ENCODE assay signal across 29 cellular contexts in the genomic region with DNA sequence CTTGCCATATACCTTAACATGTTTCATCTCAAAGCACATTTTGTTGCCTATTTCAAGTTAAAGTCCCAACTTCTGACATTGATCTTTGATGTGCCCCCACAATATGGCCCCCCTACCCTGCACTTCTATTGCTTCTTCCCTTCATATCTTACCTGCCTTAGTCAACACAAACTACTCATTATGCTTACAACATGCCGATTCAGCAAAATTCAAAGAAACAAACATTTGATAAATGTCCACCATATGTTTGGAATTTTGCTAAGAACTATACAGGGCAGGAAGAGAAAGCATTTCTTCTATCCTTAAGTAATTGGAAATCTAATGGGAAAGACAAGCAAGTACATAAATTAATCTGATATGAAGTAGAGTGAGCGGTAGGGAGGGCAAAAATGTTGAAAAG. TPM values are rescaled to one million over a fixed set of nuclear protein-coding genes. Genes with fewer than 3 reads are reported as not detected.
DNase-seq lines count a peak whose midpoint lies in the region; ATAC-seq, FAIRE-seq and TF ChIP-seq lines count a peak whose summit lies in the region.
"Had no signal": no experiment of that assay in that cellular context is flagged by ENCODE, and none has a peak within 500 bp of the region (broad histone marks: within the 10 kb centered on the region; RNA-seq: fewer than 3 reads in every experiment).

No MANE protein-coding gene starts in this region.

- no peak overlapping the region for H3K9ac ChIP-seq in HepG2 (ENCODE audit: insufficient read depth, low read depth, low read length)
- no peak overlapping the region for H3K9ac ChIP-seq in K562 (ENCODE audit: insufficient read depth in 1 of 2, low read depth in 2 of 2, low read length in 2 of 2)
- H3K9ac ChIP-seq in Karpas-422 (ENCODE audit: low read length), result no peak overlapping the region
- H3K9ac ChIP-seq: BLaER1 had no signal

- H3K9me3 ChIP-seq in HepG2 (ENCODE audit: low read length) (no peaks in the 10 kb centered on the region), right lobe of liver (no peaks in the 10 kb centered on the region), K562 (replicated peaks; ENCODE audit: control insufficient read depth, insufficient read depth, low read depth, low read length) (no peaks in the 10 kb centered on the region), Karpas-422 (ENCODE audit: low read length) (no peaks in the 10 kb centered on the region)
- H3K9me3 ChIP-seq: BE2C, BLaER1 had no signal

- H4K20me1 ChIP-seq in HepG2 (ENCODE audit: insufficient read depth, low read length), result no peaks in the 10 kb centered on the region
- H4K20me1 ChIP-seq in K562 (replicated peaks; ENCODE audit: control insufficient read depth, insufficient read depth, low read length), result no peaks in the 10 kb centered on the region
- H4K20me1 ChIP-seq in Karpas-422 (ENCODE audit: insufficient read depth, low read depth, low read length), result no peaks in the 10 kb centered on the region
- H4K20me1 ChIP-seq: BLaER1 had no signal

- no peak overlapping the region for H2AFZ ChIP-seq in HepG2 (ENCODE audit: low read length)
- no peak overlapping the region for H2AFZ ChIP-seq in K562 (ENCODE audit: low read depth, low read length)
- no peak overlapping the region for H2AFZ ChIP-seq in Karpas-422 (ENCODE audit: low read length)

- no peak for TF ChIP-seq EP300 in HepG2 (IDR thresholded peaks at IDR 0.05; ENCODE audit: low read depth in 2 of 2, low read length in 2 of 2)
- TF ChIP-seq EP300 in HepG2 (CRISPR knock-in tag; IDR thresholded peaks at IDR 0.05; ENCODE audit: borderline replicate concordance), result no peak
- TF ChIP-seq EP300 in K562 (IDR thresholded peaks at IDR 0.05; ENCODE audit: low read length), result no peak

- no TSS peak for BruUV-seq in HepG2 (replicated peaks; lab: Mats Ljungman, UMichigan)
- no TSS peak for BruUV-seq in K562 (replicated peaks; lab: Mats Ljungman, UMichigan)

- no peak for TF ChIP-seq POLR2A in HepG2 (IDR thresholded peaks at IDR 0.05; ENCODE audit: insufficient read depth in 1 of 2, low read depth in 2 of 2, low read length in 2 of 2)
- no peak for TF ChIP-seq POLR2A in right lobe of liver (IDR thresholded peaks at IDR 0.05)
- TF ChIP-seq POLR2A in K562 (conservative IDR thresholded peaks at IDR 0.05), result no peak

- H3K4me2 ChIP-seq in HepG2 (ENCODE audit: low read depth, low read length) (no peak overlapping the region), K562 (ENCODE audit: insufficient read depth, low read length) (no peak overlapping the region), Karpas-422 (ENCODE audit: low read depth, low read length, poor library complexity, severe bottlenecking) (no peak overlapping the region)
- H3K4me2 ChIP-seq: BLaER1 had no signal

- H3K27me3 ChIP-seq in HepG2 (ENCODE audit: control insufficient read depth in 1 of 2, insufficient read depth in 2 of 2, low read length in 2 of 2) (no peaks in the 10 kb centered on the region), right lobe of liver (no peaks in the 10 kb centered on the region), K562 (ENCODE audit: control insufficient read depth in 2 of 2, insufficient read depth in 2 of 2, low read length in 2 of 2) (no peaks in the 10 kb centered on the region), Karpas-422 (ENCODE audit: low read length) (no peaks in the 10 kb centered on the region)
- H3K27me3 ChIP-seq: BE2C, BLaER1 had no signal

- H3K79me2 ChIP-seq in HepG2 (ENCODE audit: insufficient read depth, low read length) (no peaks in the 10 kb centered on the region), K562 (ENCODE audit: control insufficient read depth, insufficient read depth, low read length) (no peaks in the 10 kb centered on the region), Karpas-422 (ENCODE audit: low read length) (no peaks in the 10 kb centered on the region)

- DNase-seq in HepG2 (ENCODE audit: low spot score), result no peak
- no peak for DNase-seq in right lobe of liver
- DNase-seq in K562 (ENCODE audit: extremely low read depth in 1 of 4, low spot score in 3 of 4), result no peak
- no peak for DNase-seq in Karpas-422
- DNase-seq: ACHN; BE2C; C1 segment of cervical spinal cord; CD4-positive, alpha-beta memory T cell; CD4-positive, CD25-positive, alpha-beta regulatory T cell; CD8-positive, alpha-beta memory T cell; COR-L47; DMS 273 treated with DMSO at 0.1 percent for 48 hours; DMS153; DMS53; DMS79; DND-41; EL; GDM1 had no signal

- H3K27ac ChIP-seq in HepG2 (ENCODE audit: extremely low read length, insufficient read depth, low read length) (no peak overlapping the region), right lobe of liver (no peak overlapping the region), K562 (ENCODE audit: extremely low read depth, low read depth, low read length) (no peak overlapping the region), Karpas-422 (ENCODE audit: low read length) (no peak overlapping the region)
- H3K27ac ChIP-seq: 22Rv1, BLaER1 had no signal

- CTCF ChIA-PET in HepG2 (lab: Yijun Ruan, JAX; ENCODE audit: low intra/inter-chr PET ratio, low total read pairs) (no interaction called here), K562 (lab: Yijun Ruan, JAX; ENCODE audit: low intra/inter-chr PET ratio) (no interaction called here)

- WGBS in HepG2 (ENCODE audit: low lambda C conversion rate), result 1% methylated on average over 2 of the region's 2 CpGs
- 76% methylated on average over 2 of the region's 2 CpGs for WGBS in right lobe of liver (ENCODE audit: insufficient coverage, low coverage, low lambda C conversion rate, missing lambda C conversion rate)
- 46% methylated on average over 2 of the region's 2 CpGs for WGBS in K562 (ENCODE audit: insufficient coverage, low coverage, missing lambda C conversion rate)

- H3K36me3 ChIP-seq in HepG2 (replicated peaks in 1 of 2; ENCODE audit: control insufficient read depth in 1 of 2, insufficient read depth in 2 of 2, low read length in 2 of 2) (no peaks in the 10 kb centered on the region), right lobe of liver (no peaks in the 10 kb centered on the region), K562 (ENCODE audit: control insufficient read depth, insufficient read depth, low read length) (no peaks in the 10 kb centered on the region), Karpas-422 (ENCODE audit: insufficient read depth, low read length) (no peaks in the 10 kb centered on the region)
- H3K36me3 ChIP-seq: BE2C, BLaER1 had no signal

- H3K4me3 ChIP-seq in HepG2 (replicated peaks in 1 of 3; ENCODE audit: insufficient read depth in 1 of 3, low read depth in 2 of 3, low read length in 3 of 3) (no peak overlapping the region), right lobe of liver (no peak overlapping the region), K562 (no peak overlapping the region), Karpas-422 (ENCODE audit: low read length) (no peak overlapping the region)
- H3K4me3 ChIP-seq: BLaER1, GM12878 had no signal

- H3K9me1 ChIP-seq in K562 (ENCODE audit: control insufficient read depth, insufficient read depth, low read length), result no peaks in the 10 kb centered on the region

- no peaks in the 10 kb centered on the region for H3K4me1 ChIP-seq in HepG2 (ENCODE audit: insufficient read depth, low read length)
- H3K4me1 ChIP-seq in right lobe of liver, result no peaks in the 10 kb centered on the region
- peaks cover 3 to 14% of the 10 kb centered on the region in 2 experiments; a peak in 1 of 5 replicates for H3K4me1 ChIP-seq in K562 (replicated peaks in 1 of 2; ENCODE audit: control insufficient read depth in 2 of 2, insufficient read depth in 2 of 2, low read length in 2 of 2)
- H3K4me1 ChIP-seq in Karpas-422 (ENCODE audit: low read length), result no peaks in the 10 kb centered on the region
- H3K4me1 ChIP-seq: BE2C, BLaER1 had no signal

- no peak for FAIRE-seq in HepG2 (lab: Jason Lieb, UNC)
- no peak for FAIRE-seq in K562 (lab: Jason Lieb, UNC)
- FAIRE-seq: GM12878, GM12892, GM18507 had no signal

- intact Hi-C loops in HepG2 (cut with micrococcal nuclease; ENCODE audit: unreplicated experiment), result no loop called here
- intact Hi-C loops in right lobe of liver (cut with DNase I), result no loop called here
- intact Hi-C loops in K562 (cut with micrococcal nuclease), result no loop called here

- TF ChIP-seq CTCF in HepG2 (CRISPR knock-in tag; IDR thresholded peaks at IDR 0.05) (no peak), right lobe of liver (IDR thresholded peaks at IDR 0.05) (no peak), K562 (IDR thresholded peaks at IDR 0.05 in 2 of 3, conservative IDR thresholded peaks at IDR 0.05 in 1 of 3; ENCODE audit: insufficient read depth in 2 of 3, low read depth in 1 of 3, low read length in 3 of 3) (no peak)

- in situ Hi-C loops in HepG2 (cut with HindIII; ENCODE audit: extremely low pct_ligation_motif_present, low pct_unique_long_range_greater_than_20kb) (no loop called here), K562 (cut with MboI) (no loop called here)

- ATAC-seq in HepG2 (no peak), right lobe of liver (no peak), K562 (no peak), HG03521 (IDR thresholded peaks at IDR 0.05; ENCODE audit: unreplicated experiment) (no peak)
- ATAC-seq: GM12878 had no signal

- TF ChIP-seq RAD21 in HepG2 (CRISPR knock-in tag; IDR thresholded peaks at IDR 0.05), result no peak
- TF ChIP-seq RAD21 in K562 (CRISPR knock-in tag; conservative IDR thresholded peaks at IDR 0.05 in 1 of 2, IDR thresholded peaks at IDR 0.05 in 1 of 2), result no peak

- POLR2A ChIA-PET in HepG2 (lab: Yijun Ruan, JAX), result no interaction called here
- POLR2A ChIA-PET in K562 (lab: Yijun Ruan, JAX), result no interaction called here

- no peaks in the 10 kb centered on the region for H3K9me2 ChIP-seq in Karpas-422 (replicated peaks; ENCODE audit: insufficient read depth, low read length)

RNA-seq across cellular contexts. Expression of gene NAA11, which starts 25.6 kb away (rescaled TPM):
- total RNA-seq in HepG2 (2016; rRNA removed; fragmentation: Illumina TruSeq; extraction: Trizol), result not detected in 2 replicates
- not detected in 2 replicates for total RNA-seq in HepG2 (2016; cell fraction: cytosol; rRNA removed; fragmentation: Illumina TruSeq; extraction: Trizol; ENCODE audit: low read depth)
- total RNA-seq in HepG2 (2016; cell fraction: insoluble cytoplasmic fraction; rRNA removed; fragmentation: Illumina TruSeq; extraction: Trizol), result not detected in 2 replicates
- not detected in 2 replicates for total RNA-seq in HepG2 (2016; cell fraction: membrane; rRNA removed; fragmentation: Illumina TruSeq; extraction: Trizol)
- total RNA-seq in HepG2 (2016; cell fraction: nucleus; rRNA removed; fragmentation: Illumina TruSeq; extraction: Trizol), result not detected in 2 replicates
- not detected in 2 replicates for polyA plus RNA-seq in HepG2 (2011; rRNA removed)
- polyA plus RNA-seq in HepG2 (2011; cell fraction: cytosol; rRNA removed), result not detected in 2 replicates
- polyA plus RNA-seq in HepG2 (2011; cell fraction: nucleus; rRNA removed), result not detected in 2 replicates
- not detected in 2 replicates for polyA plus RNA-seq in HepG2 (2012)
- polyA plus RNA-seq in HepG2 (2016; cell fraction: cytosol; fragmentation: Illumina TruSeq; extraction: Trizol; ENCODE audit: low read depth), result not detected in 2 replicates
- polyA plus RNA-seq in HepG2 (2016; cell fraction: insoluble cytoplasmic fraction; fragmentation: Illumina TruSeq; extraction: Trizol; ENCODE audit: low read depth), result not detected in 2 replicates
- not detected in 2 replicates for polyA plus RNA-seq in HepG2 (2016; cell fraction: membrane; fragmentation: Illumina TruSeq; extraction: Trizol; ENCODE audit: low read depth)
- not detected in 2 replicates for polyA plus RNA-seq in HepG2 (2016; cell fraction: nucleus; fragmentation: Illumina TruSeq; extraction: Trizol; ENCODE audit: insufficient read depth, low read depth)
- polyA minus RNA-seq in HepG2 (2011; rRNA and poly(A)+ RNA removed; ENCODE audit: low replicate concordance), result 0.06 and 0.16 TPM in 2 replicates
- polyA minus RNA-seq in HepG2 (2011; cell fraction: cytosol; rRNA and poly(A)+ RNA removed), result not detected in 2 replicates
- not detected in 2 replicates for polyA minus RNA-seq in HepG2 (2011; cell fraction: nucleus; rRNA and poly(A)+ RNA removed)
- total RNA-seq in right lobe of liver, result not detected
- 25.0 and 37.2 TPM in 2 replicates for total RNA-seq in K562 (2011; cell fraction: chromatin; rRNA removed; ENCODE audit: low replicate concordance)
- total RNA-seq in K562 (2011; cell fraction: nucleolus; rRNA removed), result 12.5 and 15.0 TPM in 2 replicates
- 30.0 and 38.9 TPM in 2 replicates for total RNA-seq in K562 (2011; cell fraction: nucleoplasm; rRNA removed)
- 20.4 and 21.1 TPM in 2 replicates for total RNA-seq in K562 (2014; rRNA removed)
- total RNA-seq in K562 (2014; rRNA removed; fragmentation: Illumina TruSeq; extraction: Trizol), result 21.8 and 25.7 TPM in 2 replicates
- 27.7 and 30.9 TPM in 2 replicates for total RNA-seq in K562 (2015; rRNA removed; fragmentation: Illumina TruSeq; extraction: Trizol)
- 23.1 and 24.4 TPM in 2 replicates for total RNA-seq in K562 (2021)
- polyA plus RNA-seq in K562 (2011; rRNA removed), result 30.8 and 33.3 TPM in 2 replicates
- polyA plus RNA-seq in K562 (2011; cell fraction: cytosol; rRNA removed), result 20.7 and 26.1 TPM in 2 replicates
- polyA plus RNA-seq in K562 (2011; cell fraction: nucleus; rRNA removed), result 35.9 and 38.4 TPM in 2 replicates
- polyA plus RNA-seq in K562 (2012), result 24.1 and 39.7 TPM in 2 replicates
- 26.9 and 34.6 TPM in 2 replicates for polyA plus RNA-seq in K562 (2014; fragmentation: Illumina TruSeq; extraction: Trizol)
- 10 to 100 TPM; 17.1 to 22.7 TPM for polyA plus RNA-seq in K562 (2014; fragmentation: Nextera tagmentation; extraction: Ambion mirVana)
- polyA plus RNA-seq in K562 (2014; rRNA removed), result 21.3 and 22.1 TPM in 2 replicates
- polyA minus RNA-seq in K562 (2011; rRNA and poly(A)+ RNA removed), result 45.5 and 47.7 TPM in 2 replicates
- 15.9 and 19.2 TPM in 2 replicates for polyA minus RNA-seq in K562 (2011; cell fraction: cytosol; rRNA and poly(A)+ RNA removed)
- polyA minus RNA-seq in K562 (2011; cell fraction: nucleus; rRNA and poly(A)+ RNA removed), result 21.4 and 33.4 TPM in 2 replicates
- total RNA-seq in Karpas-422 (2014; rRNA removed; shearing (Covaris generic); ENCODE audit: low replicate concordance), result not detected in 2 replicates
- total RNA-seq: A172; A673; CD4-positive, alpha-beta memory T cell; CD4-positive, CD25-positive, alpha-beta regulatory T cell; CD8-positive, alpha-beta memory T cell; G401; GM12878 had no signal
- polyA plus RNA-seq: AG04450; CD14-positive monocyte; CD4-positive, alpha-beta memory T cell; CD4-positive, CD25-positive, alpha-beta regulatory T cell; CD8-positive, alpha-beta memory T cell had no signal

Comparison
In these comparisons a context has a peak if more than half of its experiments do, and no peak if none do; other contexts are left out.
1. RNA of gene NAA11, which starts 25.6 kb away (total RNA-seq): 12.5 to 38.9 TPM in K562; not detected in HepG2, not detected in right lobe of liver and not detected in Karpas-422; every median in the first group is over 10 times any median in the second.
2. Of the 241 proteins assayed by ChIP-seq in both HepG2 and K562: peak only in HepG2: none; only in K562: MAFG; in both: MAFF and MAFK; in neither: 238.